8 cellular contexts compared by ENCODE assay signal in the genomic region with DNA sequence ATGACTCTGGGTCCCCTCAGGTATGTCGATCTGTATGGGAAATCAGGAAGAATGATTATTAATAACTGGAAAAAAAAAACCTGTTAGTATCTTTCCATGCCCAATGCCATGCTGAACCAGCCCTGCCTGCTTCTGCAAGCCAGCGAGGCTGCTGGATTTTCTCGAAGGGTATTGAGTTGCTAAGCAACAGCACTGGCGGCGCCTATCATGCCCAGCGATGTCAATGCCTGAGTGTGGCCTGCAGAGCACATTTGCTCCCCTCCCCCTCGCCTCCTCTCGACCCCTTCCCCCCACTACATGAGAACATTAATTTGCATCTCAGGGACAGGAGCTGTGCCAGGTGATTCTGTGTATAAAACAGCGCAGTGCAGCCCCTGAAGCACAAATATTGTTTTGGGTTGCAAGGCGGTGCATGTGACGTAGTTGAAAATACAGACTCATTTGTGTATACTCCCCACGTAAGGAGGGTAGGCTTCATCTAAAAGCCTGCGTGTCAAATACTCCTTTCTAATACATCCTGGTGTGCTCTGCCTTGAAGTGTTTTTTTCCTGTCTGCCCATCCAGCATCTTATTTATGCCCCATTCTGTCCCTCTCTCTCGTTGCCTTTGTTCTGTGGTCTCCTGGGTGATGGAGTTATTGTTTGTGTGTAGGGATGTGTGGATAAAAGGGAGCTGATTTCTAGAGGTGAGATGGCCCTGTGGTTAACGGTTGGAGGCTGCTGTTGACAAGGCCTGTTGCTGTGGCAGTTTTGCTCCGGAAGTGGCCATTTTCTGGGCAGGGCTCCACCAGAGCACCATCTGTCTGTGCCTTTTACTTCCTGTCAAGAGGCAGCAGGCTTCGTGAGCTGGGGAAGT. TPM values are rescaled to one million over a fixed set of nuclear protein-coding genes. Genes with fewer than 3 reads are reported as not detected.
DNase-seq lines count a peak whose midpoint lies in the region; ATAC-seq and TF ChIP-seq lines count a peak whose summit lies in the region.

No MANE protein-coding gene starts in this region.

- H3K9ac ChIP-seq in HUES6 (ENCODE audit: low read length), result peak overlapping the region; percentile 83
- no peak overlapping the region for H3K9ac ChIP-seq in fibroblast of lung (ENCODE audit: insufficient read depth, low read length)

- H3K9me3 ChIP-seq in CD8-positive, alpha-beta T cell (ENCODE audit: low read length), result no peaks in the 10 kb centered on the region
- H3K9me3 ChIP-seq in HUES6 (ENCODE audit: control insufficient read depth, insufficient read depth, low read depth, low read length) (peaks cover 10% of the 10 kb centered on the region), PC-9 (ENCODE audit: insufficient read depth, low read depth) (no peaks in the 10 kb centered on the region), fibroblast of lung (ENCODE audit: control insufficient read depth, insufficient read depth, low read depth, low read length) (no peaks in the 10 kb centered on the region), neuron (ENCODE audit: low read length) (no peaks in the 10 kb centered on the region)

- H3K9me3 Mint-ChIP-seq in CD8-positive, alpha-beta T cell, result no peaks in the 10 kb centered on the region

- no TSS peak for BruUV-seq in PC-9 (replicated peaks; lab: Mats Ljungman, UMichigan)

- H3K79me2 ChIP-seq in PC-9 (ENCODE audit: low read depth), result no peaks in the 10 kb centered on the region
- no peaks in the 10 kb centered on the region for H3K79me2 ChIP-seq in fibroblast of lung (ENCODE audit: control insufficient read depth, insufficient read depth, low read length)

- peak; percentile 62 for ATAC-seq in CD8-positive, alpha-beta T cell
- ATAC-seq in GM21360 (IDR thresholded peaks at IDR 0.05; ENCODE audit: unreplicated experiment), result peak; percentile 22

- H3K27me3 Mint-ChIP-seq in CD8-positive, alpha-beta T cell (ENCODE audit: low read depth), result no peaks in the 10 kb centered on the region

- peak overlapping the region; percentile 75 for H3K4me3 Mint-ChIP-seq in CD8-positive, alpha-beta T cell

- H3K36me3 ChIP-seq in CD8-positive, alpha-beta T cell (ENCODE audit: insufficient read depth, low read length), result no peaks in the 10 kb centered on the region
- H3K36me3 ChIP-seq in HUES6 (ENCODE audit: control insufficient read depth, insufficient read depth, low read length), result no peaks in the 10 kb centered on the region
- no peaks in the 10 kb centered on the region for H3K36me3 ChIP-seq in PC-9 (ENCODE audit: low read depth)
- H3K36me3 ChIP-seq in fibroblast of lung (ENCODE audit: control insufficient read depth, insufficient read depth, low read length), result no peaks in the 10 kb centered on the region
- H3K36me3 ChIP-seq in neuron (ENCODE audit: insufficient read depth, low read length), result no peaks in the 10 kb centered on the region

- peaks cover 80% of the 10 kb centered on the region for H3K4me1 Mint-ChIP-seq in CD8-positive, alpha-beta T cell (ENCODE audit: low read depth)

- H3K4me1 ChIP-seq in CD8-positive, alpha-beta T cell (ENCODE audit: insufficient read depth, low read length), result peaks cover 72% of the 10 kb centered on the region
- H3K4me1 ChIP-seq in HUES6 (ENCODE audit: control insufficient read depth, insufficient read depth, low read length) (peaks cover 22% of the 10 kb centered on the region), PC-9 (replicated peaks; ENCODE audit: insufficient read depth) (peaks cover 17% of the 10 kb centered on the region), fibroblast of lung (ENCODE audit: control insufficient read depth, extremely low read depth, insufficient read depth, low read length) (peaks cover 12% of the 10 kb centered on the region), neuron (ENCODE audit: insufficient read depth, low read length) (peaks cover 24% of the 10 kb centered on the region)

- no peak overlapping the region for H2AFZ ChIP-seq in PC-9
- peak overlapping the region; percentile 52 for H2AFZ ChIP-seq in fibroblast of lung (ENCODE audit: low read length)
- H2AFZ ChIP-seq in neuron (ENCODE audit: low read depth, low read length), result peak overlapping the region; percentile 41

- no peak for TF ChIP-seq CTCF in CD8-positive, alpha-beta T cell (IDR thresholded peaks at IDR 0.05)
- TF ChIP-seq CTCF in PC-9 (conservative IDR thresholded peaks at IDR 0.05) (no peak), fibroblast of lung (conservative IDR thresholded peaks at IDR 0.05 in 1 of 2, IDR thresholded peaks at IDR 0.05 in 1 of 2; ENCODE audit: low read depth in 1 of 2, low read length in 2 of 2) (no peak)

- H4K20me1 ChIP-seq in PC-9 (ENCODE audit: insufficient read depth), result no peaks in the 10 kb centered on the region
- no peaks in the 10 kb centered on the region for H4K20me1 ChIP-seq in fibroblast of lung (ENCODE audit: control insufficient read depth, extremely low read depth, insufficient read depth, low read length)

- intact Hi-C loops in CD8-positive, alpha-beta T cell (cut with DNase I, micrococcal nuclease), result loop anchor here (1.0 to 5.0 kb wide), 4 partner anchors 17 to 1079 kb away; partner anchors contain the start of genes MRPS6 (in 1 of the 2) and SLC5A3 (in 1 of the 2)
- intact Hi-C loops in PC-9 (cut with micrococcal nuclease; ENCODE audit: unreplicated experiment), result loop anchor here (5.0 kb wide), 1 partner anchor 124 kb away; the partner anchor contains the start of genes MRPS6 and SLC5A3

- CTCF ChIA-PET in CD8-positive, alpha-beta T cell (lab: Charles Lee), result interaction anchor here (0.6 to 5.4 kb wide), 12 partner anchors 11 to 400 kb away, joined by 3 to 43 read pairs (median 6); partner anchors contain the start of genes MRPS6 and SLC5A3
- CTCF ChIA-PET in PC-9 (lab: Charles Lee), result interaction anchor here (0.6 to 0.8 kb wide), 3 partner anchors 13 to 126 kb away, joined by 3 to 8 read pairs (median 6); no protein-coding TSS in a partner anchor

- peak; percentile 74 to 95 (median 82) for DNase-seq in CD8-positive, alpha-beta T cell
- DNase-seq in PC-9 (no peak), activated T-helper 1 cell treated with Interleukin-2 at 50 U/mL for 16 hours (ENCODE audit: low read depth) (peak; percentile 78), fibroblast of lung (ENCODE audit: low read depth in 2 of 2) (peak; percentile 31 to 62)

- H3K4me2 ChIP-seq in PC-9, result peak overlapping the region; percentile 70
- peak overlapping the region; percentile 46 for H3K4me2 ChIP-seq in fibroblast of lung (ENCODE audit: extremely low read depth, insufficient read depth, low read length)

- peak overlapping the region; percentile 99 for H3K27ac Mint-ChIP-seq in CD8-positive, alpha-beta T cell

- peak overlapping the region; percentile 48 for H3K4me3 ChIP-seq in CD8-positive, alpha-beta T cell (ENCODE audit: low read depth, low read length)
- H3K4me3 ChIP-seq in HUES6 (ENCODE audit: low read depth, low read length) (peak overlapping the region; percentile 43), PC-9 (peak overlapping the region; percentile 40; the same call in 1 of the 2 replicates), fibroblast of lung (replicated peaks in 1 of 4; ENCODE audit: control extremely low read depth in 1 of 4, insufficient read depth in 1 of 4, low read depth in 3 of 4, low read length in 4 of 4) (peak overlapping the region in 1 of 4 experiments; percentile 36), neuron (ENCODE audit: low read length) (peak overlapping the region; percentile 36)

- no peaks in the 10 kb centered on the region for H3K27me3 ChIP-seq in CD8-positive, alpha-beta T cell (ENCODE audit: insufficient read depth, low read length)
- H3K27me3 ChIP-seq in HUES6 (ENCODE audit: control insufficient read depth, insufficient read depth, low read length) (no peaks in the 10 kb centered on the region), PC-9 (ENCODE audit: insufficient read depth, low read depth) (no peaks in the 10 kb centered on the region), fibroblast of lung (ENCODE audit: control insufficient read depth, insufficient read depth, low read length) (no peaks in the 10 kb centered on the region), neuron (ENCODE audit: insufficient read depth, low read length) (no peaks in the 10 kb centered on the region)

- POLR2A ChIA-PET in CD8-positive, alpha-beta T cell (lab: Charles Lee), result interaction anchor here (0.6 to 4.5 kb wide), 24 partner anchors 9 to 1039 kb away, joined by 3 to 251 read pairs (median 6); partner anchors contain the start of genes MRPS6 and SLC5A3
- POLR2A ChIA-PET in PC-9 (lab: Charles Lee; ENCODE audit: unreplicated experiment), result interaction anchor here (0.6 to 0.9 kb wide), 6 partner anchors 11 to 258 kb away, joined by 3 to 8 read pairs (median 4); no protein-coding TSS in a partner anchor

- H3K36me3 Mint-ChIP-seq in CD8-positive, alpha-beta T cell, result peaks cover 38% of the 10 kb centered on the region

- peaks cover 15% of the 10 kb centered on the region; the same call in 1 of the 2 replicates for H3F3A ChIP-seq in PC-9 (ENCODE audit: insufficient read depth, low read depth)

- peak overlapping the region; percentile 94 for H3K27ac ChIP-seq in CD8-positive, alpha-beta T cell (ENCODE audit: low read depth, low read length)
- H3K27ac ChIP-seq in HUES6 (ENCODE audit: low read depth, low read length) (peak overlapping the region; percentile 88), PC-9 (peak overlapping the region; percentile 69), fibroblast of lung (ENCODE audit: insufficient read depth, low read length) (peak overlapping the region; percentile 67), temporal lobe (ENCODE audit: low read depth, low read length) (peak overlapping the region; percentile 97)

- H3K9me2 ChIP-seq in PC-9 (ENCODE audit: insufficient read depth), result no peaks in the 10 kb centered on the region

RNA-seq across cellular contexts. Expression of gene ATP5PO, which starts 32.7 kb away (rescaled TPM):
- total RNA-seq in CD8-positive, alpha-beta T cell, result 100 to 1,000 TPM; 129 to 143 TPM
- total RNA-seq in PC-9 (2021) (134 and 136 TPM in 2 replicates), fibroblast of lung (152 and 154 TPM in 2 replicates), temporal lobe (139 TPM)
- 259 and 277 TPM in 2 replicates for polyA plus RNA-seq in fibroblast of lung
- polyA plus RNA-seq in fibroblast of lung (2012), result 229 and 268 TPM in 2 replicates
- 47.5 and 52.2 TPM in 2 replicates for polyA minus RNA-seq in fibroblast of lung (ENCODE audit: low replicate concordance)

Comparison
In these comparisons a context has a peak if more than half of its experiments do, and no peak if none do; other contexts are left out.
1. DNase-seq: peak in CD8-positive, alpha-beta T cell (7 of 7), activated T-helper 1 cell treated with Interleukin-2 at 50 U/mL for 16 hours (single experiment) and fibroblast of lung (2 of 2); none in PC-9 (0 of 2).
2. Peak in every context shown above with its lines, with median percentiles within 50 percentile points of each other: H3K27ac ChIP-seq.